15 cellular contexts compared by ENCODE assay signal in the genomic region with DNA sequence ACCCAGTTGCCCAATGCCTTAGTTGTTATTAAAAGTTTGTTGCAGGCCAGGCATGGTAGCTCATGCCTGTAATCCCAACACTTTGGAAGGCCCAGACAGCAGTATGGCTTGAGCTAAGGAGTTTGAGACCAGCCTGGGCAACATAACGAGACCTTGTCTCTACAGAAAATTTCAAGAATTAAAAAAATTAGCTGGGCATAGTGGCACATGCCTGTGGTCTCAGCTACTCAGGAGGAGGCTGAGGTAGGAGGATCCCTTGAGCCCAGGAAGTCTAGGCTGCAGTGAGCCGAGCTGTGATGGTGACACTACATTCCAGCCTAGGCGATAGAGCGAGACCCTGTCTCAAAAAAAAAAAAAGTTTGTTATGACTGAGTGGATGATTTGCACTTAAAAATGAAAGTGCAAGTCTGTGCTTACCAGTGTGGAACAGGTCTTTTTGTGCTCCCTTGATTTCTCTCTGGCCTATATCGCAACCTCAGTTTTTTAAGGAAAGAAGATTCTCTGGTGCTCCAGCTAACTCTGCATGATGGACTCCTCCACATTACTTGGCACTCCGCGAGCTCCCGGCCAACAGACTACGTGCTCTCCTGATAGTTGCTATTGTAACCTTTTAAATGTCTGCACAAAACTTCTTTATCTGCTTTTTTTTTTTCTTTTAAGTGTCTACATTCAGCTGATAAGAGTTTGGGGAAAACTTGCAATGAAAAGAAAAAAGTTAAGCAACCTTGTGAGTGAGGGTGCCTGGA. TPM values are rescaled to one million over a fixed set of nuclear protein-coding genes. Genes with fewer than 3 reads are reported as not detected.
DNase-seq lines count a peak whose midpoint lies in the region; ATAC-seq lines count a peak whose summit lies in the region.
"Had no signal": no experiment of that assay in that cellular context is flagged by ENCODE, and none has a peak within 500 bp of the region (broad histone marks: within the 10 kb centered on the region; RNA-seq: fewer than 3 reads in every experiment).

No MANE protein-coding gene starts in this region.

- DNase-seq in left kidney (ENCODE audit: low read depth, low spot score), result peak; percentile 12
- no peak for DNase-seq in OCI-M2 (lab: John Stamatoyannopoulos, UW; ENCODE audit: unreplicated experiment)
- DNase-seq in activated T-cell treated with anti-CD3 and anti-CD28 coated beads, Interleukin-2, amount 50 U/mL, for 4 hours, result no peak
- DNase-seq: activated CD4-positive, alpha-beta memory T cell treated with anti-CD3 and anti-CD28 coated beads for 36 hours; activated naive CD4-positive, alpha-beta T cell treated with anti-CD3 and anti-CD28 coated beads, Interleukin-2, amount 10 ng/mL, durations not matched to agents 7 days and 5 days; NCI-H2171; Peyer's patch; retina; stimulated activated CD4-positive, alpha-beta T cell treated with anti-CD3 and anti-CD28 coated beads, Interleukin-4, amount 100 ng/mL, for 4 hours; T-helper 17 cell had no signal

- peaks cover 14% of the 10 kb centered on the region for H3K36me3 Mint-ChIP-seq in activated T-cell treated with anti-CD3 and anti-CD28 coated beads, Interleukin-2, amount 50 U/mL, for 4 hours (ENCODE audit: insufficient read depth)

- no peaks in the 10 kb centered on the region for H3K4me1 Mint-ChIP-seq in activated T-cell treated with anti-CD3 and anti-CD28 coated beads, Interleukin-2, amount 50 U/mL, for 4 hours (ENCODE audit: low read depth)
- H3K4me1 Mint-ChIP-seq: activated naive CD4-positive, alpha-beta T cell treated with anti-CD3 and anti-CD28 coated beads, Interleukin-2, amount 10 ng/mL, durations not matched to agents 7 days and 5 days; T-helper 17 cell had no signal

- no peaks in the 10 kb centered on the region for H3K9me3 Mint-ChIP-seq in activated T-cell treated with anti-CD3 and anti-CD28 coated beads, Interleukin-2, amount 50 U/mL, for 4 hours
- H3K9me3 Mint-ChIP-seq: activated CD4-positive, alpha-beta memory T cell treated with anti-CD3 and anti-CD28 coated beads for 36 hours; activated naive CD4-positive, alpha-beta T cell treated with anti-CD3 and anti-CD28 coated beads, Interleukin-2, amount 10 ng/mL, durations not matched to agents 7 days and 5 days had no signal

- H3K4me3 Mint-ChIP-seq in activated T-cell treated with anti-CD3 and anti-CD28 coated beads, Interleukin-2, amount 50 U/mL, for 4 hours, result no peak overlapping the region
- H3K4me3 Mint-ChIP-seq: activated CD4-positive, alpha-beta memory T cell treated with anti-CD3 and anti-CD28 coated beads for 36 hours; activated naive CD4-positive, alpha-beta T cell treated with anti-CD3 and anti-CD28 coated beads, Interleukin-2, amount 10 ng/mL, durations not matched to agents 7 days and 5 days; T-helper 17 cell had no signal

- peak; percentile 87 for ATAC-seq in GM18511 (IDR thresholded peaks at IDR 0.05; ENCODE audit: unreplicated experiment)
- ATAC-seq in GM21786 (IDR thresholded peaks at IDR 0.05; ENCODE audit: unreplicated experiment), result peak; percentile 74
- ATAC-seq in HG03469 (IDR thresholded peaks at IDR 0.05; ENCODE audit: unreplicated experiment), result peak; percentile 49
- no peak for ATAC-seq in GM18519 (IDR thresholded peaks at IDR 0.05; ENCODE audit: low FRiP score, unreplicated experiment)
- ATAC-seq in HG03460 (IDR thresholded peaks at IDR 0.05; ENCODE audit: unreplicated experiment), result no peak
- no peak for ATAC-seq in activated T-cell treated with anti-CD3 and anti-CD28 coated beads, Interleukin-2, amount 50 U/mL, for 4 hours
- ATAC-seq: T-helper 17 cell had no signal

- H3K27me3 Mint-ChIP-seq in activated T-cell treated with anti-CD3 and anti-CD28 coated beads, Interleukin-2, amount 50 U/mL, for 4 hours (ENCODE audit: low read depth), result no peaks in the 10 kb centered on the region
- H3K27me3 Mint-ChIP-seq: activated CD4-positive, alpha-beta memory T cell treated with anti-CD3 and anti-CD28 coated beads for 36 hours; activated naive CD4-positive, alpha-beta T cell treated with anti-CD3 and anti-CD28 coated beads, Interleukin-2, amount 10 ng/mL, durations not matched to agents 7 days and 5 days; T-helper 17 cell had no signal

RNA-seq across cellular contexts. Expression of a gene that starts 22.1 kb away (rescaled TPM):
- total RNA-seq in activated T-cell treated with anti-CD3 and anti-CD28 coated beads, Interleukin-2, amount 50 U/mL, for 4 hours, result 1 to 10 TPM; 1.9 to 2.4 (median 2.3) TPM

RNA-seq across cellular contexts. Expression of a gene that starts 27.7 kb away (rescaled TPM):
- 1 to 10 TPM; 2.7 to 2.8 (median 2.7) TPM for total RNA-seq in activated T-cell treated with anti-CD3 and anti-CD28 coated beads, Interleukin-2, amount 50 U/mL, for 4 hours

RNA-seq across cellular contexts. Expression of a gene that starts 35.9 kb away (rescaled TPM):
- total RNA-seq in activated T-cell treated with anti-CD3 and anti-CD28 coated beads, Interleukin-2, amount 50 U/mL, for 4 hours, result 1 to 10 TPM in 1 of 3 donors, under 1 TPM in 2; 0.76 to 1.5 (median 0.83) TPM

Comparison
In these comparisons a context has a peak if more than half of its experiments do, and no peak if none do; other contexts are left out.
1. ATAC-seq: peak in GM18511 (single experiment), GM21786 (single experiment) and HG03469 (single experiment); none in GM18519 (single experiment), HG03460 (single experiment) and activated T-cell treated with anti-CD3 and anti-CD28 coated beads, Interleukin-2, amount 50 U/mL, for 4 hours (0 of 2).